ENCODE assay signal across 1 cellular context in the genomic region with DNA sequence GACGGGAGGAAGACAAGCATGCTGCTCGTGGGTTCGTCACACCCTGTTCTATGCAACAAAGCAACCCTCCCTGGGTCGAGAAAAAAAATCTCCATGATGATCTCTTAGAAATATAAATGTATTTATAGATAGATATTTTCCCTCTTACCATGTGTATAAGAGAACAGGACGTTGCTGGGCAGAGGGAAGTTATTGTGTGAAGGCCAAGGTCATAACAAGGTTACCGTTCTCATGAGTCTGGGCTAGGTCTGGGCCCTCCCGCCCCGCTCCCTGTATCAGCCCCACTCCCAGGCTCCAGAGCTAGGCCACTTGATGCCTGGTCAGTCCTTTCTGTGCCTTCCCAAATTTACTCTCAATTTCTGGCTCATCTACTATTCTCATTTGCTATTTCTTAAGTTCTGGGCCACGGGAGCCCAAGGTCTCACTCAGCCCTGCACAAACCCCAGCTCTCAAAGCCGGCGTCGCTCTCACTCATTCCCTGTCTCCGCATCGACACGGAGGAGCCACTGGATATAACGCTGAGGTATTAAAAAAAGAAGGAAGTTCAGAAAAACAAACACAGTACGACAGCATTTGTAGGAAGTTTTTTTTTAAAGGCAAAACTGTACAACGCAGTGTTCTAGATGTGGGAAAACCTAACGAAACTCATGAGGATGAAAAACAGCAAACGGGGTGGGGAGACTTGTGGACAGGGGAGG.
TF ChIP-seq lines count a peak whose summit lies in the region.

No MANE protein-coding gene starts in this region.

TF ChIP-seq in K562, 482 proteins besides CTCF, POLR2A, EP300 and RAD21 (continued from another document and continues in another):
- TF ChIP-seq ATF1 (CRISPR knock-in tag; IDR thresholded peaks at IDR 0.05) (no peak), ATF1 (tag; IDR thresholded peaks at IDR 0.05) (peak; percentile 37), ZNF707 (CRISPR knock-in tag; conservative IDR thresholded peaks at IDR 0.05) (no peak), ESRRA (IDR thresholded peaks at IDR 0.05; ENCODE audit: borderline replicate concordance, low read depth) (peak; percentile 98), SPI1 (IDR thresholded peaks at IDR 0.05; ENCODE audit: borderline replicate concordance, low read depth, low read length) (no peak), ZBTB7A (IDR thresholded peaks at IDR 0.05; ENCODE audit: borderline replicate concordance, control insufficient read depth, low read depth, low read length) (no peak), TRIM28 (IDR thresholded peaks at IDR 0.05) (0 out of 2 replicates have a peak, but pooled peaks have one; percentile 16), NR2C2 (CRISPR knock-in tag; IDR thresholded peaks at IDR 0.05) (no peak), NR2C2 (tag; IDR thresholded peaks at IDR 0.05) (peak; percentile 74), RAD51 (IDR thresholded peaks at IDR 0.05; ENCODE audit: borderline replicate concordance, low read depth) (no peak), SMAD3 (CRISPR knock-in tag; conservative IDR thresholded peaks at IDR 0.05) (no peak), ZNF717 (CRISPR knock-in tag; IDR thresholded peaks at IDR 0.05) (no peak), COPS2 (conservative IDR thresholded peaks at IDR 0.05) (no peak), NFRKB (IDR thresholded peaks at IDR 0.05; ENCODE audit: low read depth) (peak; percentile 95), NR2C1 (IDR thresholded peaks at IDR 0.05) (no peak), NR2C1 (tag; IDR thresholded peaks at IDR 0.05) (peak; percentile 5), DMBX1 (CRISPR knock-in tag; IDR thresholded peaks at IDR 0.05; ENCODE audit: borderline replicate concordance) (peak; percentile 28; the same call in 1 of the 2 replicates), FOS (IDR thresholded peaks at IDR 0.05; ENCODE audit: extremely low read depth, insufficient read length) (no peak), POLR2H (tag; IDR thresholded peaks at IDR 0.05; ENCODE audit: low read depth) (peak; percentile 48), E2F3 (CRISPR knock-in tag; IDR thresholded peaks at IDR 0.05) (no peak), ZFP1 (CRISPR knock-in tag; IDR thresholded peaks at IDR 0.05) (peak; percentile 60; the same call in 1 of the 2 replicates), XRCC3 (IDR thresholded peaks at IDR 0.05) (no peak), DACH1 (IDR thresholded peaks at IDR 0.05; ENCODE audit: partially characterized antibody) (no peak), TEAD2 (tag; IDR thresholded peaks at IDR 0.05) (no peak), KLF6 (CRISPR knock-in tag; IDR thresholded peaks at IDR 0.05; ENCODE audit: borderline replicate concordance) (peak; percentile 77), HMG20A (CRISPR knock-in tag; conservative IDR thresholded peaks at IDR 0.05) (no peak), FOSL1 (tag; conservative IDR thresholded peaks at IDR 0.05) (no peak; the same call in 1 of the 2 replicates), SRSF1 (IDR thresholded peaks at IDR 0.05; ENCODE audit: low read depth, low read length) (no peak), GTF2F1 (IDR thresholded peaks at IDR 0.05; ENCODE audit: low read depth, low read length) (no peak), ZNF124 (CRISPR knock-in tag; IDR thresholded peaks at IDR 0.05) (no peak), SIRT6 (IDR thresholded peaks at IDR 0.05; ENCODE audit: low read depth, low read length) (no peak), BCL6 (CRISPR knock-in tag; IDR thresholded peaks at IDR 0.05) (no peak), ZNF444 (CRISPR knock-in tag; IDR thresholded peaks at IDR 0.05) (no peak), ZNF408 (CRISPR knock-in tag; IDR thresholded peaks at IDR 0.05; ENCODE audit: low read depth) (no peak), SNRNP70 (optimal IDR thresholded peaks at IDR 0.05; ENCODE audit: low read depth, low read length) (no peak), FOXK1 (CRISPR knock-in tag; IDR thresholded peaks at IDR 0.05; ENCODE audit: borderline replicate concordance) (no peak), HDAC6 (IDR thresholded peaks at IDR 0.05; ENCODE audit: low read depth, low read length) (no peak), SAP30 (IDR thresholded peaks at IDR 0.05; ENCODE audit: borderline replicate concordance, insufficient read depth, low read depth, low read length, poor library complexity, severe bottlenecking) (no peak), HSF4 (CRISPR knock-in tag; IDR thresholded peaks at IDR 0.05; ENCODE audit: borderline replicate concordance) (no peak), SRSF9 (IDR thresholded peaks at IDR 0.05; ENCODE audit: borderline replicate concordance, low read depth, low read length) (no peak), HOXB6 (CRISPR knock-in tag; IDR thresholded peaks at IDR 0.05; ENCODE audit: borderline replicate concordance) (no peak), TGIF2 (CRISPR knock-in tag; IDR thresholded peaks at IDR 0.05) (no peak)
- TF ChIP-seq, protein P1, sequence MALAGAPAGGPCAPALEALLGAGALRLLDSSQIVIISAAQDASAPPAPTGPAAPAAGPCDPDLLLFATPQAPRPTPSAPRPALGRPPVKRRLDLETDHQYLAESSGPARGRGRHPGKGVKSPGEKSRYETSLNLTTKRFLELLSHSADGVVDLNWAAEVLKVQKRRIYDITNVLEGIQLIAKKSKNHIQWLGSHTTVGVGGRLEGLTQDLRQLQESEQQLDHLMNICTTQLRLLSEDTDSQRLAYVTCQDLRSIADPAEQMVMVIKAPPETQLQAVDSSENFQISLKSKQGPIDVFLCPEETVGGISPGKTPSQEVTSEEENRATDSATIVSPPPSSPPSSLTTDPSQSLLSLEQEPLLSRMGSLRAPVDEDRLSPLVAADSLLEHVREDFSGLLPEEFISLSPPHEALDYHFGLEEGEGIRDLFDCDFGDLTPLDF (CRISPR knock-in tag; IDR thresholded peaks at IDR 0.05): no peak
- TF ChIP-seq, protein P2, sequence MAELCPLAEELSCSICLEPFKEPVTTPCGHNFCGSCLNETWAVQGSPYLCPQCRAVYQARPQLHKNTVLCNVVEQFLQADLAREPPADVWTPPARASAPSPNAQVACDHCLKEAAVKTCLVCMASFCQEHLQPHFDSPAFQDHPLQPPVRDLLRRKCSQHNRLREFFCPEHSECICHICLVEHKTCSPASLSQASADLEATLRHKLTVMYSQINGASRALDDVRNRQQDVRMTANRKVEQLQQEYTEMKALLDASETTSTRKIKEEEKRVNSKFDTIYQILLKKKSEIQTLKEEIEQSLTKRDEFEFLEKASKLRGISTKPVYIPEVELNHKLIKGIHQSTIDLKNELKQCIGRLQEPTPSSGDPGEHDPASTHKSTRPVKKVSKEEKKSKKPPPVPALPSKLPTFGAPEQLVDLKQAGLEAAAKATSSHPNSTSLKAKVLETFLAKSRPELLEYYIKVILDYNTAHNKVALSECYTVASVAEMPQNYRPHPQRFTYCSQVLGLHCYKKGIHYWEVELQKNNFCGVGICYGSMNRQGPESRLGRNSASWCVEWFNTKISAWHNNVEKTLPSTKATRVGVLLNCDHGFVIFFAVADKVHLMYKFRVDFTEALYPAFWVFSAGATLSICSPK (IDR thresholded peaks at IDR 0.05; ENCODE audit: borderline replicate concordance): no peak
- TF ChIP-seq, protein P3, sequence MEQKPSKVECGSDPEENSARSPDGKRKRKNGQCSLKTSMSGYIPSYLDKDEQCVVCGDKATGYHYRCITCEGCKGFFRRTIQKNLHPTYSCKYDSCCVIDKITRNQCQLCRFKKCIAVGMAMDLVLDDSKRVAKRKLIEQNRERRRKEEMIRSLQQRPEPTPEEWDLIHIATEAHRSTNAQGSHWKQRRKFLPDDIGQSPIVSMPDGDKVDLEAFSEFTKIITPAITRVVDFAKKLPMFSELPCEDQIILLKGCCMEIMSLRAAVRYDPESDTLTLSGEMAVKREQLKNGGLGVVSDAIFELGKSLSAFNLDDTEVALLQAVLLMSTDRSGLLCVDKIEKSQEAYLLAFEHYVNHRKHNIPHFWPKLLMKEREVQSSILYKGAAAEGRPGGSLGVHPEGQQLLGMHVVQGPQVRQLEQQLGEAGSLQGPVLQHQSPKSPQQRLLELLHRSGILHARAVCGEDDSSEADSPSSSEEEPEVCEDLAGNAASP (IDR thresholded peaks at IDR 0.05): no peak
- TF ChIP-seq, protein P4, sequence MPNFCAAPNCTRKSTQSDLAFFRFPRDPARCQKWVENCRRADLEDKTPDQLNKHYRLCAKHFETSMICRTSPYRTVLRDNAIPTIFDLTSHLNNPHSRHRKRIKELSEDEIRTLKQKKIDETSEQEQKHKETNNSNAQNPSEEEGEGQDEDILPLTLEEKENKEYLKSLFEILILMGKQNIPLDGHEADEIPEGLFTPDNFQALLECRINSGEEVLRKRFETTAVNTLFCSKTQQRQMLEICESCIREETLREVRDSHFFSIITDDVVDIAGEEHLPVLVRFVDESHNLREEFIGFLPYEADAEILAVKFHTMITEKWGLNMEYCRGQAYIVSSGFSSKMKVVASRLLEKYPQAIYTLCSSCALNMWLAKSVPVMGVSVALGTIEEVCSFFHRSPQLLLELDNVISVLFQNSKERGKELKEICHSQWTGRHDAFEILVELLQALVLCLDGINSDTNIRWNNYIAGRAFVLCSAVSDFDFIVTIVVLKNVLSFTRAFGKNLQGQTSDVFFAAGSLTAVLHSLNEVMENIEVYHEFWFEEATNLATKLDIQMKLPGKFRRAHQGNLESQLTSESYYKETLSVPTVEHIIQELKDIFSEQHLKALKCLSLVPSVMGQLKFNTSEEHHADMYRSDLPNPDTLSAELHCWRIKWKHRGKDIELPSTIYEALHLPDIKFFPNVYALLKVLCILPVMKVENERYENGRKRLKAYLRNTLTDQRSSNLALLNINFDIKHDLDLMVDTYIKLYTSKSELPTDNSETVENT (CRISPR knock-in tag; IDR thresholded peaks at IDR 0.05): no peak
- TF ChIP-seq, protein P5, sequence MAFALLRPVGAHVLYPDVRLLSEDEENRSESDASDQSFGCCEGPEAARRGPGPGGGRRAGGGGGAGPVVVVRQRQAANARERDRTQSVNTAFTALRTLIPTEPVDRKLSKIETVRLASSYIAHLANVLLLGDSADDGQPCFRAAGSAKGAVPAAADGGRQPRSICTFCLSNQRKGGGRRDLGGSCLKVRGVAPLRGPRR (CRISPR knock-in tag; IDR thresholded peaks at IDR 0.05): 0 out of 2 replicates have a peak, but pooled peaks have one; percentile 4
- TF ChIP-seq, protein P6, sequence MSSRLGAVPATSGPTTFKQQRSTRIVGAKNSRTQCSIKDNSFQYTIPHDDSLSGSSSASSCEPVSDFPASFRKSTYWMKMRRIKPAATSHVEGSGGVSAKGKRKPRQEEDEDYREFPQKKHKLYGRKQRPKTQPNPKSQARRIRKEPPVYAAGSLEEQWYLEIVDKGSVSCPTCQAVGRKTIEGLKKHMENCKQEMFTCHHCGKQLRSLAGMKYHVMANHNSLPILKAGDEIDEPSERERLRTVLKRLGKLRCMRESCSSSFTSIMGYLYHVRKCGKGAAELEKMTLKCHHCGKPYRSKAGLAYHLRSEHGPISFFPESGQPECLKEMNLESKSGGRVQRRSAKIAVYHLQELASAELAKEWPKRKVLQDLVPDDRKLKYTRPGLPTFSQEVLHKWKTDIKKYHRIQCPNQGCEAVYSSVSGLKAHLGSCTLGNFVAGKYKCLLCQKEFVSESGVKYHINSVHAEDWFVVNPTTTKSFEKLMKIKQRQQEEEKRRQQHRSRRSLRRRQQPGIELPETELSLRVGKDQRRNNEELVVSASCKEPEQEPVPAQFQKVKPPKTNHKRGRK (tag; IDR thresholded peaks at IDR 0.05): no peak
- TF ChIP-seq, protein P7, sequence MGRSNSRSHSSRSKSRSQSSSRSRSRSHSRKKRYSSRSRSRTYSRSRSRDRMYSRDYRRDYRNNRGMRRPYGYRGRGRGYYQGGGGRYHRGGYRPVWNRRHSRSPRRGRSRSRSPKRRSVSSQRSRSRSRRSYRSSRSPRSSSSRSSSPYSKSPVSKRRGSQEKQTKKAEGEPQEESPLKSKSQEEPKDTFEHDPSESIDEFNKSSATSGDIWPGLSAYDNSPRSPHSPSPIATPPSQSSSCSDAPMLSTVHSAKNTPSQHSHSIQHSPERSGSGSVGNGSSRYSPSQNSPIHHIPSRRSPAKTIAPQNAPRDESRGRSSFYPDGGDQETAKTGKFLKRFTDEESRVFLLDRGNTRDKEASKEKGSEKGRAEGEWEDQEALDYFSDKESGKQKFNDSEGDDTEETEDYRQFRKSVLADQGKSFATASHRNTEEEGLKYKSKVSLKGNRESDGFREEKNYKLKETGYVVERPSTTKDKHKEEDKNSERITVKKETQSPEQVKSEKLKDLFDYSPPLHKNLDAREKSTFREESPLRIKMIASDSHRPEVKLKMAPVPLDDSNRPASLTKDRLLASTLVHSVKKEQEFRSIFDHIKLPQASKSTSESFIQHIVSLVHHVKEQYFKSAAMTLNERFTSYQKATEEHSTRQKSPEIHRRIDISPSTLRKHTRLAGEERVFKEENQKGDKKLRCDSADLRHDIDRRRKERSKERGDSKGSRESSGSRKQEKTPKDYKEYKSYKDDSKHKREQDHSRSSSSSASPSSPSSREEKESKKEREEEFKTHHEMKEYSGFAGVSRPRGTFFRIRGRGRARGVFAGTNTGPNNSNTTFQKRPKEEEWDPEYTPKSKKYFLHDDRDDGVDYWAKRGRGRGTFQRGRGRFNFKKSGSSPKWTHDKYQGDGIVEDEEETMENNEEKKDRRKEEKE (IDR thresholded peaks at IDR 0.05; ENCODE audit: borderline replicate concordance in 1 of 2, control insufficient read depth in 1 of 2, low read depth in 2 of 2, low read length in 1 of 2): no peak
- TF ChIP-seq, protein P8, sequence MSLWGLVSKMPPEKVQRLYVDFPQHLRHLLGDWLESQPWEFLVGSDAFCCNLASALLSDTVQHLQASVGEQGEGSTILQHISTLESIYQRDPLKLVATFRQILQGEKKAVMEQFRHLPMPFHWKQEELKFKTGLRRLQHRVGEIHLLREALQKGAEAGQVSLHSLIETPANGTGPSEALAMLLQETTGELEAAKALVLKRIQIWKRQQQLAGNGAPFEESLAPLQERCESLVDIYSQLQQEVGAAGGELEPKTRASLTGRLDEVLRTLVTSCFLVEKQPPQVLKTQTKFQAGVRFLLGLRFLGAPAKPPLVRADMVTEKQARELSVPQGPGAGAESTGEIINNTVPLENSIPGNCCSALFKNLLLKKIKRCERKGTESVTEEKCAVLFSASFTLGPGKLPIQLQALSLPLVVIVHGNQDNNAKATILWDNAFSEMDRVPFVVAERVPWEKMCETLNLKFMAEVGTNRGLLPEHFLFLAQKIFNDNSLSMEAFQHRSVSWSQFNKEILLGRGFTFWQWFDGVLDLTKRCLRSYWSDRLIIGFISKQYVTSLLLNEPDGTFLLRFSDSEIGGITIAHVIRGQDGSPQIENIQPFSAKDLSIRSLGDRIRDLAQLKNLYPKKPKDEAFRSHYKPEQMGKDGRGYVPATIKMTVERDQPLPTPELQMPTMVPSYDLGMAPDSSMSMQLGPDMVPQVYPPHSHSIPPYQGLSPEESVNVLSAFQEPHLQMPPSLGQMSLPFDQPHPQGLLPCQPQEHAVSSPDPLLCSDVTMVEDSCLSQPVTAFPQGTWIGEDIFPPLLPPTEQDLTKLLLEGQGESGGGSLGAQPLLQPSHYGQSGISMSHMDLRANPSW (CRISPR knock-in tag; IDR thresholded peaks at IDR 0.05): no peak
- TF ChIP-seq, protein P9, sequence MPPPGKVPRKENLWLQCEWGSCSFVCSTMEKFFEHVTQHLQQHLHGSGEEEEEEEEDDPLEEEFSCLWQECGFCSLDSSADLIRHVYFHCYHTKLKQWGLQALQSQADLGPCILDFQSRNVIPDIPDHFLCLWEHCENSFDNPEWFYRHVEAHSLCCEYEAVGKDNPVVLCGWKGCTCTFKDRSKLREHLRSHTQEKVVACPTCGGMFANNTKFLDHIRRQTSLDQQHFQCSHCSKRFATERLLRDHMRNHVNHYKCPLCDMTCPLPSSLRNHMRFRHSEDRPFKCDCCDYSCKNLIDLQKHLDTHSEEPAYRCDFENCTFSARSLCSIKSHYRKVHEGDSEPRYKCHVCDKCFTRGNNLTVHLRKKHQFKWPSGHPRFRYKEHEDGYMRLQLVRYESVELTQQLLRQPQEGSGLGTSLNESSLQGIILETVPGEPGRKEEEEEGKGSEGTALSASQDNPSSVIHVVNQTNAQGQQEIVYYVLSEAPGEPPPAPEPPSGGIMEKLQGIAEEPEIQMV (tag; conservative IDR thresholded peaks at IDR 0.05; ENCODE audit: low read depth): no peak; the same call in 1 of the 2 replicates
